Comparison of ENCODE assay signal across 8 cellular contexts in genomic region chr7:20477091-20477490, GRCh38.
"Had no signal": no experiment of that assay in that cellular context is flagged by ENCODE, and none has a peak within 500 bp of the region (broad histone marks: within the 10 kb centered on the region; RNA-seq: fewer than 3 reads in every experiment).

No MANE protein-coding gene starts in this region.

- DNase-seq: GM23248, GOT3, H7, H9, HCEC 1CT, HFFc6 had no signal

- H3K27ac ChIP-seq: GM23248 had no signal

- H3K36me3 ChIP-seq: HAP-1 had no signal

- H3K4me3 ChIP-seq: GM23248, GM23338, HAP-1 had no signal

- H3K4me2 ChIP-seq: GM23338 had no signal

- H2AFZ ChIP-seq: GM23248, GM23338 had no signal

- H3K9me3 ChIP-seq: HAP-1 had no signal

- H3K9ac ChIP-seq: GM23248 had no signal
